In the genomic region with DNA sequence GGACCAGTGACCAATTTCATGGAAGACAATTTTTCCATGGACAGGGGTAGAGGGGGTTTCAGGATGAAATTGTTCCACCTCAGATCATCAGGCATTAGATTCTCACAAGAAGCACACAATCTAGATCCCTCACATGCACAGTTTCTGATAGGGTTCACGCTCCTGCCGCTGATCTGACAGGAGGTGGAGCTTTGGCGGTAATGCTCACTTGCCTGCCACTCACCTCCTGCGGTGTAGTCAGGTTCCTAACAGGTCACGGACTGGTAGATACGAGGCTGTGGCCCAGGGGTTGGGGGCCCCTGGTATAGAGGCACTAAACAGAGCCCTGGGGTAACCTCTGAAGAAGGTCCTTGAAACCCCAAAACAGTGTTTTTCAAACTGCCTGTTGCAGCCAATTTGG, we compare ENCODE assay signal across 27 cellular contexts.
"Had no signal": no experiment of that assay in that cellular context is flagged by ENCODE, and none has a peak within 500 bp of the region (broad histone marks: within the 10 kb centered on the region; RNA-seq: fewer than 3 reads in every experiment).

No MANE protein-coding gene starts in this region.

- H3K9me3 ChIP-seq: left ventricle myocardium inferior, mucosa of descending colon, pancreas, prostate gland, sigmoid colon, spleen, suprapubic skin, thoracic aorta, tibial artery, upper lobe of right lung had no signal

- H3K27me3 Mint-ChIP-seq: naive thymus-derived CD8-positive, alpha-beta T cell; stimulated activated naive CD8-positive, alpha-beta T cell treated with anti-CD3 and anti-CD28 coated beads, Interleukin-15, Interleukin-2, amounts not matched to agents 100 ng/mL and 50 ng/mL, for 24 hours had no signal

- FAIRE-seq: pancreas, small intestine, urothelium cell line had no signal

- DNase-seq: islet precursor cell; left ventricle myocardium inferior; midbrain; mucosa of descending colon; naive thymus-derived CD8-positive, alpha-beta T cell; nucleus accumbens; pancreas; posterior cingulate gyrus; retina; right cardiac atrium; sigmoid colon; small intestine; spleen; stimulated activated CD4-positive, alpha-beta T cell treated with anti-CD3 and anti-CD28 coated beads, Interleukin-4, amount 100 ng/mL, for 24 hours; stimulated activated naive CD4-positive, alpha-beta T cell; tibial artery; trophoblast cell; upper lobe of right lung had no signal

- H3K27ac Mint-ChIP-seq: nephron; stimulated activated effector memory CD8-positive, alpha-beta T cell treated with anti-CD3 and anti-CD28 coated beads, Interleukin-12 subunit alpha, Interleukin-12 subunit beta, amount 100 ng/mL, for 72 hours; stimulated activated naive CD8-positive, alpha-beta T cell treated with anti-CD3 and anti-CD28 coated beads, Interleukin-15, Interleukin-2, amounts not matched to agents 100 ng/mL and 50 ng/mL, for 24 hours had no signal

- H3K36me3 ChIP-seq: left ventricle myocardium inferior, pancreas, prostate gland, sigmoid colon, suprapubic skin, thoracic aorta, tibial artery, upper lobe of right lung had no signal

- H3K4me1 ChIP-seq: prostate gland had no signal

- H3K4me3 Mint-ChIP-seq: nephron; neural crest cell; stimulated activated effector memory CD8-positive, alpha-beta T cell treated with anti-CD3 and anti-CD28 coated beads, Interleukin-12 subunit alpha, Interleukin-12 subunit beta, amount 100 ng/mL, for 72 hours; stimulated activated naive CD8-positive, alpha-beta T cell treated with anti-CD3 and anti-CD28 coated beads, Interleukin-15, Interleukin-2, amounts not matched to agents 100 ng/mL and 50 ng/mL, for 24 hours had no signal

- H3K9me3 Mint-ChIP-seq: naive thymus-derived CD8-positive, alpha-beta T cell; neural crest cell; stimulated activated effector memory CD8-positive, alpha-beta T cell treated with anti-CD3 and anti-CD28 coated beads, Interleukin-12 subunit alpha, Interleukin-12 subunit beta, amount 100 ng/mL, for 72 hours; stimulated activated naive CD8-positive, alpha-beta T cell treated with anti-CD3 and anti-CD28 coated beads, Interleukin-15, Interleukin-2, amounts not matched to agents 100 ng/mL and 50 ng/mL, for 24 hours had no signal

- H3K27me3 ChIP-seq: pancreas, sigmoid colon, spleen, suprapubic skin, tibial artery, upper lobe of right lung had no signal

- H3K27ac ChIP-seq: left ventricle myocardium inferior, pancreas, prostate gland, sigmoid colon, spleen, suprapubic skin, thoracic aorta, tibial artery, upper lobe of right lung had no signal

- H3K4me3 ChIP-seq: left ventricle myocardium inferior, lung, mucosa of descending colon, pancreas, prostate gland, sigmoid colon, spleen, suprapubic skin, thoracic aorta, tibial artery, upper lobe of right lung had no signal

- ATAC-seq: mucosa of descending colon; pancreas; right cardiac atrium; stimulated activated effector memory CD8-positive, alpha-beta T cell treated with anti-CD3 and anti-CD28 coated beads, Interleukin-12 subunit alpha, Interleukin-12 subunit beta, amount 100 ng/mL, for 72 hours; upper lobe of right lung had no signal
